In genomic region chr10:44977287-44978212, GRCh38 we compare ENCODE assay signal across 2 cellular contexts.
TF ChIP-seq lines count a peak whose summit lies in the region.

No MANE protein-coding gene starts in this region.

TF ChIP-seq in IMR-90, 13 proteins besides CTCF, POLR2A, EP300 and RAD21:
- no peak for TF ChIP-seq CEBPB (IDR thresholded peaks at IDR 0.05; ENCODE audit: low read depth, low read length)
- TF ChIP-seq NFE2L2 (IDR thresholded peaks at IDR 0.05; ENCODE audit: low read depth, low read length), result no peak
- no peak for TF ChIP-seq MAZ (IDR thresholded peaks at IDR 0.05; ENCODE audit: borderline replicate concordance, low read depth, low read length)

TF ChIP-seq in HEK293T, 16 proteins besides CTCF, POLR2A, EP300 and RAD21:
- TF ChIP-seq TARDBP (IDR thresholded peaks at IDR 0.05) (no peak), CTBP1 (IDR thresholded peaks at IDR 0.05; ENCODE audit: borderline replicate concordance) (no peak), ELF4 (IDR thresholded peaks at IDR 0.05) (no peak), BHLHE40 (IDR thresholded peaks at IDR 0.05; ENCODE audit: borderline replicate concordance) (no peak), NFRKB (IDR thresholded peaks at IDR 0.05) (no peak), LEF1 (IDR thresholded peaks at IDR 0.05; ENCODE audit: borderline replicate concordance) (no peak), ARNT (IDR thresholded peaks at IDR 0.05) (no peak), FOXM1 (IDR thresholded peaks at IDR 0.05; ENCODE audit: borderline replicate concordance) (no peak), SUZ12 (IDR thresholded peaks at IDR 0.05) (no peak), FOXA1 (IDR thresholded peaks at IDR 0.05) (no peak), ZNF384 (IDR thresholded peaks at IDR 0.05) (no peak), FOXK2 (IDR thresholded peaks at IDR 0.05) (no peak), SP1 (IDR thresholded peaks at IDR 0.05) (no peak), HDGF (IDR thresholded peaks at IDR 0.05; ENCODE audit: borderline replicate concordance) (no peak), L3MBTL2 (conservative IDR thresholded peaks at IDR 0.05) (no peak)
- TF ChIP-seq, protein P1, sequence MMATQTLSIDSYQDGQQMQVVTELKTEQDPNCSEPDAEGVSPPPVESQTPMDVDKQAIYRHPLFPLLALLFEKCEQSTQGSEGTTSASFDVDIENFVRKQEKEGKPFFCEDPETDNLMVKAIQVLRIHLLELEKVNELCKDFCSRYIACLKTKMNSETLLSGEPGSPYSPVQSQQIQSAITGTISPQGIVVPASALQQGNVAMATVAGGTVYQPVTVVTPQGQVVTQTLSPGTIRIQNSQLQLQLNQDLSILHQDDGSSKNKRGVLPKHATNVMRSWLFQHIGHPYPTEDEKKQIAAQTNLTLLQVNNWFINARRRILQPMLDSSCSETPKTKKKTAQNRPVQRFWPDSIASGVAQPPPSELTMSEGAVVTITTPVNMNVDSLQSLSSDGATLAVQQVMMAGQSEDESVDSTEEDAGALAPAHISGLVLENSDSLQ (IDR thresholded peaks at IDR 0.05), result no peak
